37 cellular contexts compared by ENCODE assay signal in genomic region chr1:86942034-86942433, GRCh38.
"Had no signal": no experiment of that assay in that cellular context is flagged by ENCODE, and none has a peak within 500 bp of the region (broad histone marks: within the 10 kb centered on the region; RNA-seq: fewer than 3 reads in every experiment).

No MANE protein-coding gene starts in this region.

- H3K27me3 ChIP-seq: cardiac muscle cell had no signal

- H3K36me3 Mint-ChIP-seq: activated CD8-positive, alpha-beta memory T cell treated with anti-CD3 and anti-CD28 coated beads, Interleukin-2, amount 10 ng/mL, durations not matched to agents 7 days and 5 days had no signal

- H3K27me3 Mint-ChIP-seq: activated CD4-positive, alpha-beta memory T cell treated with anti-CD3 and anti-CD28 coated beads, Interleukin-2, amount 10 ng/mL, durations not matched to agents 7 days and 5 days; activated CD8-positive, alpha-beta memory T cell treated with anti-CD3 and anti-CD28 coated beads, Interleukin-2, amount 10 ng/mL, durations not matched to agents 7 days and 5 days; activated naive CD8-positive, alpha-beta T cell treated with anti-CD3 and anti-CD28 coated beads for 36 hours had no signal

- H3K27ac Mint-ChIP-seq: activated CD4-positive, alpha-beta memory T cell treated with anti-CD3 and anti-CD28 coated beads, Interleukin-2, amount 10 ng/mL, durations not matched to agents 7 days and 5 days; activated CD8-positive, alpha-beta memory T cell treated with anti-CD3 and anti-CD28 coated beads, Interleukin-2, amount 10 ng/mL, durations not matched to agents 7 days and 5 days; activated naive CD8-positive, alpha-beta T cell treated with anti-CD3 and anti-CD28 coated beads for 36 hours had no signal

- H3K4me1 Mint-ChIP-seq: activated CD4-positive, alpha-beta memory T cell treated with anti-CD3 and anti-CD28 coated beads, Interleukin-2, amount 10 ng/mL, durations not matched to agents 7 days and 5 days; activated CD8-positive, alpha-beta memory T cell treated with anti-CD3 and anti-CD28 coated beads, Interleukin-2, amount 10 ng/mL, durations not matched to agents 7 days and 5 days had no signal

- H3K36me3 ChIP-seq: cardiac muscle cell, WERI-Rb-1 had no signal

- ATAC-seq: activated CD8-positive, alpha-beta memory T cell treated with anti-CD3 and anti-CD28 coated beads, Interleukin-2, amount 10 ng/mL, durations not matched to agents 7 days and 5 days; Right ventricle myocardium inferior; SK-N-SH treated with all-trans-retinoic acid at 6 μM for 48 hours had no signal

- H3K4me3 Mint-ChIP-seq: activated CD4-positive, alpha-beta memory T cell treated with anti-CD3 and anti-CD28 coated beads, Interleukin-2, amount 10 ng/mL, durations not matched to agents 7 days and 5 days; activated CD8-positive, alpha-beta memory T cell treated with anti-CD3 and anti-CD28 coated beads, Interleukin-2, amount 10 ng/mL, durations not matched to agents 7 days and 5 days; activated naive CD8-positive, alpha-beta T cell treated with anti-CD3 and anti-CD28 coated beads for 36 hours had no signal

- H3K9me3 Mint-ChIP-seq: activated CD4-positive, alpha-beta memory T cell treated with anti-CD3 and anti-CD28 coated beads, Interleukin-2, amount 10 ng/mL, durations not matched to agents 7 days and 5 days; activated naive CD8-positive, alpha-beta T cell treated with anti-CD3 and anti-CD28 coated beads for 36 hours had no signal

- FAIRE-seq: RCC 7860 had no signal

- H3K4me2 ChIP-seq: KMS-11, PC-9 had no signal

- H3K4me3 ChIP-seq: cardiac muscle cell, PC-9 had no signal

- H3K27ac ChIP-seq: cardiac muscle cell, KMS-11, PC-9, RWPE1, WERI-Rb-1 had no signal

- H3K9ac ChIP-seq: KMS-11 had no signal

- H2AFZ ChIP-seq: PC-9 had no signal

- DNase-seq: activated CD4-positive, alpha-beta memory T cell treated with anti-CD3 and anti-CD28 coated beads, Interleukin-2, amount 10 ng/mL, durations not matched to agents 7 days and 5 days; activated CD4-positive, alpha-beta T cell treated with anti-CD3 and anti-CD28 coated beads for 1 hour; activated CD4-positive, alpha-beta T cell treated with anti-CD3 and anti-CD28 coated beads for 48 hours; activated CD4-positive, CD25-positive, alpha-beta regulatory T cell; activated CD8-positive, alpha-beta memory T cell treated with anti-CD3 and anti-CD28 coated beads for 24 hours; activated CD8-positive, alpha-beta memory T cell treated with anti-CD3 and anti-CD28 coated beads, Interleukin-2, amount 10 ng/mL, durations not matched to agents 7 days and 5 days; activated CD8-positive, alpha-beta memory T cell treated with anti-CD3 and anti-CD28 coated beads, Interleukin-2, amount 50 U/mL, for 48 hours; activated effector memory CD4-positive, alpha-beta T cell treated with anti-CD3 and anti-CD28 coated beads, Interleukin-2, amount 50 U/mL, for 16 hours; activated naive CD4-positive, alpha-beta T cell; activated naive CD4-positive, alpha-beta T cell treated with anti-CD3 and anti-CD28 coated beads, Interleukin-2, amount 50 U/mL, for 16 hours; activated naive CD8-positive, alpha-beta T cell treated with anti-CD3 and anti-CD28 coated beads for 36 hours; activated T-cell treated with anti-CD3 and anti-CD28 coated beads, Interleukin-2, amount 50 U/mL, for 48 hours; amniotic stem cell; aorta; MM.1S; MV-4-11; NCI-H1092; NCI-H1436 treated with DMSO at 0.1 percent for 48 hours; NCI-H1694 treated with DMSO at 0.1 percent for 48 hours; NCI-H2029; NCI-H345; NCI-H510A; NCI-H526 treated with DMSO at 0.1 percent for 48 hours; NCI-H774; PC-9; SIG-M5; SW 1271; T-helper 1 cell; T-helper 2 cell; T-helper 9 cell; WERI-Rb-1 had no signal
